10 cellular contexts compared by ENCODE assay signal in the genomic region with DNA sequence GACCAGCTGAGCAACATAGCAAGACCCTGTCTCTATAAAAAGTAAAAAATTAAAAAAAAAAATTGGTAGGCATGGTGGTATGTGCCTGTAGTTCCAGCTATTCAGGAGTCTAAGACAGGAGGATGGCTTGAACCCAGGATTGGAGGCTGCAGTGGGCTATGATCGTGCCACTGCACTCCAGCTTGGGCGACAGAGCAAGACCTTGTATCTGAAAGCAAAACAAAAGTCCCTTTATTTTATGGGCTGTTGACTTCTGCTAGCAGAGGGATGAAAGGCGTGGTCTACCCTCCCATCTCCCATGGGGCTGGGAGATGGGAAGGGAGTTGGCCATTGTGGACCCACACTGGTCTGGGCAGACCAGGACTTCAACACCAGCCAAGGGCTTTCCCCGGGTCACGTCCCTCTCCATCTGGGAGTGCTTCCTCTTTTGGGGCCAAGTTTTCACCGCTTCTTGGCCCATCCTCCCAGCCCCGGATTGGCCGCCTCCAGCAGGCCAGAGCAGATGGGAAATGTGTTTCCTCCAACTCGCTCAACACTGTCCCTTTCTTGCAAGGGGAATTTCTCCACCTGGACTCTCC. TPM values are rescaled to one million over a fixed set of nuclear protein-coding genes. Genes with fewer than 3 reads are reported as not detected.
DNase-seq lines count a peak whose midpoint lies in the region; ATAC-seq and TF ChIP-seq lines count a peak whose summit lies in the region.
"Had no signal": no experiment of that assay in that cellular context is flagged by ENCODE, and none has a peak within 500 bp of the region (broad histone marks: within the 10 kb centered on the region; RNA-seq: fewer than 3 reads in every experiment).

No MANE protein-coding gene starts in this region.

- TF ChIP-seq POLR2A in GM15510 (IDR thresholded peaks at IDR 0.05; ENCODE audit: borderline replicate concordance, extremely low read depth, insufficient read length): peak; percentile 38

- DNase-seq in NCI-H526 (lab: John Stamatoyannopoulos, UW) (peak; percentile 32 to 64), foreskin melanocyte (peak; percentile 54), sciatic nerve (ENCODE audit: low spot score) (peak; percentile 69), EL (no peak)
- DNase-seq: thyroid gland had no signal

- intact Hi-C loops in sciatic nerve (cut with DNase I): no loop called here

- ATAC-seq in sciatic nerve (peak; percentile 59), GM19328 (IDR thresholded peaks at IDR 0.05; ENCODE audit: unreplicated experiment) (no peak), HG03442 (IDR thresholded peaks at IDR 0.05; ENCODE audit: unreplicated experiment) (no peak), HG03135 (IDR thresholded peaks at IDR 0.05; ENCODE audit: unreplicated experiment) (no peak)

RNA-seq across cellular contexts. Expression of a gene that starts 2.2 kb away (rescaled TPM):
- total RNA-seq in sciatic nerve: 0.62 TPM
- total RNA-seq: fibroblast of villous mesenchyme had no signal

RNA-seq across cellular contexts. Expression of a gene that starts 26.5 kb away (rescaled TPM):
- 47.8 TPM for total RNA-seq in sciatic nerve
- total RNA-seq: fibroblast of villous mesenchyme had no signal

RNA-seq across cellular contexts. Expression of a gene that starts 47.0 kb away (rescaled TPM):
- total RNA-seq in sciatic nerve: 5.5 TPM
- total RNA-seq: fibroblast of villous mesenchyme had no signal
